ENCODE assay signal across 34 cellular contexts in the genomic region with DNA sequence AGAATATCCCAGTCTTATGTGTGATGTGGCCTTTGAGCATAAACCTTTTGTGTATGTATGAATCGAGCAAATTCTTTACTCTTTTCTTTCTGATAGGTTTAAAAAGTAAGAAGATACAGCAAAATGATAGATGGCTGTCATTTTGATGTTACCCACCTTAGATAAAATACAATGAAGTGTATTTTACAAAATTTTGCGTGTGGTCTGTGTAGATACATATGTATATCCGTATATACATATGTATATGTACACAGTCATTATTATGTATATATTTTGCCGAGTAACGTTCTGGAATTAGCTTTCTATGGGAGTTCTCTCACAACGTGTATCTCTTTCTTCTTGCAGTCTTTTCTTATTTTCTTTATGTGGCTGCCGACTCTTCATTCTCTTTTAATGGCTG.
"Had no signal": no experiment of that assay in that cellular context is flagged by ENCODE, and none has a peak within 500 bp of the region (broad histone marks: within the 10 kb centered on the region; RNA-seq: fewer than 3 reads in every experiment).

No MANE protein-coding gene starts in this region.

- DNase-seq: Karpas-422, Kasumi-1, MG63, MM.1S, MV-4-11, NCI-H1048, NCI-H1092, NCI-H1092 treated with DMSO at 0.1 percent for 48 hours, NCI-H1105, NCI-H1105 treated with DMSO at 0.1 percent for 48 hours, NCI-H1417, NCI-H1417 treated with DMSO at 0.1 percent for 48 hours, NCI-H1436, NCI-H1436 treated with DMSO at 0.1 percent for 48 hours, NCI-H146, NCI-H1694, NCI-H1694 treated with DMSO at 0.1 percent for 48 hours, NCI-H187, NCI-H187 treated with DMSO at 0.1 percent for 48 hours, NCI-H1930, NCI-H2029, NCI-H2029 treated with DMSO at 0.1 percent for 48 hours, NCI-H2081, NCI-H2081 treated with DMSO at 0.1 percent for 48 hours, NCI-H2107, NCI-H2171, NCI-H2171 treated with DMSO at 0.1 percent for 48 hours, NCI-H2227 treated with DMSO at 0.1 percent for 48 hours, NCI-H226, NCI-H345, NCI-H446, NCI-H446 treated with DMSO at 0.1 percent for 48 hours, NCI-H510A, NCI-H510A treated with DMSO at 0.1 percent for 48 hours had no signal

- H3K27me3 ChIP-seq: MG63 had no signal

- H3K36me3 ChIP-seq: MG63 had no signal

- H3K4me3 ChIP-seq: MG63 had no signal

- H3K9me3 ChIP-seq: MG63 had no signal
